ENCODE assay signal across 8 cellular contexts in genomic region chr15:40928351-40928974, GRCh38. TPM values are rescaled to one million over a fixed set of nuclear protein-coding genes. Genes with fewer than 3 reads are reported as not detected.
DNase-seq lines count a peak whose midpoint lies in the region; ATAC-seq, FAIRE-seq and TF ChIP-seq lines count a peak whose summit lies in the region.

No MANE protein-coding gene starts in this region.

- H3K9ac ChIP-seq in DND-41 (ENCODE audit: low read depth, low read length) = no peak overlapping the region

- no peaks in the 10 kb centered on the region for H3K36me3 ChIP-seq in DND-41 (ENCODE audit: insufficient read depth, low read length)
- peaks cover 0 to 4% of the 10 kb centered on the region in 2 donors for H3K36me3 ChIP-seq in lung (ENCODE audit: control insufficient read depth in 2 of 2, insufficient read depth in 2 of 2, low read length in 2 of 2)

- in situ Hi-C loops in astrocyte of the spinal cord (cut with HindIII; ENCODE audit: low sequenced_read_pairs) = no loop called here
- in situ Hi-C loops in GM13976 (cut with MboI; ENCODE audit: low sequenced_read_pairs, unreplicated experiment) = loop anchor here (10.0 kb wide), 1 partner anchor 246 kb away; no protein-coding TSS in a partner anchor

- no peak overlapping the region for H3K27ac ChIP-seq in DND-41 (ENCODE audit: low read length)
- peak overlapping the region in 1 of 2 donors; percentile 17 for H3K27ac ChIP-seq in lung (ENCODE audit: low read depth in 1 of 2, low read length in 1 of 2)

- H3K79me2 ChIP-seq in DND-41 (ENCODE audit: insufficient read depth, low read length) = no peaks in the 10 kb centered on the region

- H3K9me3 ChIP-seq in DND-41 (ENCODE audit: insufficient read depth, low read length, severe bottlenecking) (no peaks in the 10 kb centered on the region), lung (ENCODE audit: control insufficient read depth in 2 of 2, insufficient read depth in 1 of 2, low read length in 1 of 2) (no peaks in the 10 kb centered on the region)

- H3K4me2 ChIP-seq in DND-41 (ENCODE audit: insufficient read depth, low read length) = peak overlapping the region; percentile 62

- no peak for FAIRE-seq in RCC 7860 (lab: Jason Lieb, UNC)

- H2AFZ ChIP-seq in DND-41 (ENCODE audit: low read depth, low read length) = no peak overlapping the region

- DNase-seq in DND-41 (peak; percentile 35), NCI-H187 (lab: John Stamatoyannopoulos, UW) (peak; percentile 61 to 84), astrocyte of the spinal cord (ENCODE audit: low read depth, low spot score) (no peak), lung (ENCODE audit: low spot score) (no peak), NCI-H446 treated with DMSO at 0.1 percent for 48 hours (lab: John Stamatoyannopoulos, UW) (no peak), OCI-M1 (lab: John Stamatoyannopoulos, UW) (no peak), RCC 7860 (ENCODE audit: low spot score) (no peak), GM13976 (ENCODE audit: low spot score) (no peak)

- H4K20me1 ChIP-seq in DND-41 (ENCODE audit: insufficient read depth, low read length) = peaks cover 52% of the 10 kb centered on the region

- H3K4me3 ChIP-seq in DND-41 (ENCODE audit: low read depth in 1 of 2, low read length in 2 of 2) (no peak overlapping the region; a peak in 1 of 4 replicates), astrocyte of the spinal cord (ENCODE audit: low read depth, low read length) (peak overlapping the region; percentile 25), lung (peak overlapping the region; percentile 41)

- ATAC-seq in DND-41 (ENCODE audit: insufficient read depth, low read depth) (peak; percentile 17; the same call in 2 of the 3 replicates), lung (ENCODE audit: insufficient read depth, low FRiP score) (peak; percentile 6)

- TF ChIP-seq CTCF in DND-41 (IDR thresholded peaks at IDR 0.05; ENCODE audit: borderline replicate concordance, extremely low read depth, low read length, poor library complexity, severe bottlenecking) (no peak), astrocyte of the spinal cord (IDR thresholded peaks at IDR 0.05; ENCODE audit: low read depth, low read length) (no peak), lung (IDR thresholded peaks at IDR 0.05; ENCODE audit: control extremely low read depth, extremely low read depth) (no peak), GM13976 (IDR thresholded peaks at IDR 0.05; ENCODE audit: borderline replicate concordance, control extremely low read depth, extremely low read depth, insufficient read depth, missing control alignments) (no peak)

- 0 to 1% methylated on average over 28 to 34 of the region's 34 CpGs for WGBS in lung, 2 donors

- H3K4me1 ChIP-seq in DND-41 (ENCODE audit: insufficient read depth, low read length) = peaks cover 48% of the 10 kb centered on the region
- peaks cover 0 to 37% of the 10 kb centered on the region in 2 donors for H3K4me1 ChIP-seq in lung (ENCODE audit: control insufficient read depth in 2 of 2, insufficient read depth in 2 of 2, low read length in 2 of 2)

- H3K27me3 ChIP-seq in DND-41 (ENCODE audit: insufficient read depth, low read length, poor library complexity) = peaks cover 67% of the 10 kb centered on the region
- H3K27me3 ChIP-seq in lung (ENCODE audit: control insufficient read depth, insufficient read depth) = no peaks in the 10 kb centered on the region

RNA-seq across cellular contexts. Expression of gene DLL4, which starts 0.7 kb away (rescaled TPM):
- 10 to 100 TPM; 17.9 to 31.8 TPM for total RNA-seq in lung
- polyA plus RNA-seq in lung = 10 to 100 TPM; 11.8 to 16.3 TPM

RNA-seq across cellular contexts. Expression of gene CHAC1, which starts 24.8 kb away (rescaled TPM):
- 10 to 100 TPM in 1 of 2 donors, under 1 TPM in 1; 0.17 to 11.6 TPM for total RNA-seq in lung
- polyA plus RNA-seq in lung = 10 to 100 TPM; 11.6 to 11.9 TPM

RNA-seq across cellular contexts. Expression of gene VPS18, which starts 34.2 kb away (rescaled TPM):
- total RNA-seq in lung = 10 to 100 TPM; 19.0 to 31.5 TPM
- polyA plus RNA-seq in lung = 10 to 100 TPM; 16.1 to 23.3 TPM

RNA-seq across cellular contexts. Expression of gene RHOV, which starts 54.4 kb away (rescaled TPM):
- total RNA-seq in lung = 1 to 10 TPM; 2.1 to 8.5 TPM
- polyA plus RNA-seq in lung = 1 to 10 TPM; 3.2 to 5.3 TPM

Comparison
In these comparisons a context has a peak if more than half of its experiments do, and no peak if none do; other contexts are left out.
1. DNase-seq: peak in DND-41 (single experiment) and NCI-H187 (2 of 2); none in astrocyte of the spinal cord (single experiment), lung (single experiment), NCI-H446 treated with DMSO at 0.1 percent for 48 hours (single experiment), OCI-M1 (single experiment), RCC 7860 (single experiment) and GM13976 (single experiment).
2. H3K4me3 ChIP-seq: peak in astrocyte of the spinal cord (single experiment) and lung (single experiment); none in DND-41 (0 of 2).